Comparison of ENCODE assay signal across 25 cellular contexts in genomic region chr13:65293530-65294198, GRCh38.
"Had no signal": no experiment of that assay in that cellular context is flagged by ENCODE, and none has a peak within 500 bp of the region (broad histone marks: within the 10 kb centered on the region; RNA-seq: fewer than 3 reads in every experiment).

No MANE protein-coding gene starts in this region.

- H3K4me3 ChIP-seq: left lung, lower lobe of right lung, neural progenitor cell, right atrium auricular region, right lobe of liver, stomach, suprapubic skin, thoracic aorta, tibial artery, uterus had no signal

- H3K36me3 ChIP-seq: left lung, lower lobe of right lung, neural progenitor cell, neutrophil, right atrium auricular region, right lobe of liver, stomach, suprapubic skin, thoracic aorta, tibial artery, uterus had no signal

- H3K9me3 ChIP-seq: left lung, lower lobe of right lung, neutrophil, right atrium auricular region, right lobe of liver, stomach, suprapubic skin, thoracic aorta, tibial artery, uterus had no signal

- ATAC-seq: left colon; left lung; lower lobe of right lung; stimulated activated naive B cell treated with anti-CD40 and anti-IgM and Interleukin-4, amounts not matched to agents 10 μg/mL and 1 μg/mL and 100 μg/mL, for 72 hours; stimulated activated naive CD8-positive, alpha-beta T cell treated with anti-CD3 and anti-CD28 coated beads, Interleukin-15, Interleukin-2, amounts not matched to agents 100 U/mL and 50 U/mL, for 24 hours had no signal

- H2AFZ ChIP-seq: neural progenitor cell, parathyroid adenoma had no signal

- H3K79me2 ChIP-seq: parathyroid adenoma had no signal

- H3K27me3 ChIP-seq: left lung, neural progenitor cell, neutrophil, right atrium auricular region, right lobe of liver, stomach, suprapubic skin, tibial artery, uterus had no signal

- H3K9ac ChIP-seq: neural progenitor cell, parathyroid adenoma had no signal

- H3K27ac ChIP-seq: left lung, lower lobe of right lung, neural progenitor cell, neutrophil, parathyroid adenoma, right atrium auricular region, right lobe of liver, stomach, suprapubic skin, thoracic aorta, tibial artery, uterus had no signal

- H3K4me1 ChIP-seq: left lung, lower lobe of right lung, neural progenitor cell, parathyroid adenoma, right atrium auricular region, right lobe of liver, stomach, suprapubic skin, tibial artery, uterus had no signal

- DNase-seq: hippocampal formation; kidney; left colon; left lung; lower lobe of right lung; mammary epithelial cell; mesenchymal stem cell; naive B cell; occipital lobe; right lobe of liver; stimulated activated CD4-positive, alpha-beta T cell treated with anti-CD3 and anti-CD28 coated beads, Interleukin-12 subunit alpha, Interleukin-12 subunit beta, amount 100 ng/mL, for 4 hours; stimulated activated CD4-positive, alpha-beta T cell treated with anti-CD3 and anti-CD28 coated beads, Interleukin-15, amount 100 ng/mL, for 24 hours; stimulated activated CD4-positive, alpha-beta T cell treated with anti-CD3 and anti-CD28 coated beads, Interleukin-2, amount 100 ng/mL, for 24 hours; stimulated activated CD4-positive, alpha-beta T cell treated with anti-CD3 and anti-CD28 coated beads, Interleukin-4, amount 100 ng/mL, for 1 hour; stimulated activated naive B cell treated with anti-CD40 and anti-IgM and Interleukin-4, amounts not matched to agents 10 μg/mL and 1 μg/mL and 100 μg/mL, for 72 hours; stimulated activated naive CD8-positive, alpha-beta T cell treated with anti-CD3 and anti-CD28 coated beads, Interleukin-15, Interleukin-2, amounts not matched to agents 100 U/mL and 50 U/mL, for 24 hours; stomach; tibial artery; uterus had no signal

- H3K4me2 ChIP-seq: neural progenitor cell had no signal
